Comparison of ENCODE assay signal across 14 cellular contexts in genomic region chr17:2076461-2076984, GRCh38. TPM values are rescaled to one million over a fixed set of nuclear protein-coding genes. Genes with fewer than 3 reads are reported as not detected.
A peak's percentile ranks its signal among the peaks of the same experiment; 100 is the strongest.
DNase-seq lines count a peak whose midpoint lies in the region; ATAC-seq and TF ChIP-seq lines count a peak whose summit lies in the region.
"Had no signal": no experiment of that assay in that cellular context is flagged by ENCODE, and none has a peak within 500 bp of the region (broad histone marks: within the 10 kb centered on the region; RNA-seq: fewer than 3 reads in every experiment).

No MANE protein-coding gene starts in this region.

- no peaks in the 10 kb centered on the region for H3K9me3 ChIP-seq in breast epithelium
- no peaks in the 10 kb centered on the region for H3K9me3 ChIP-seq in osteoblast (ENCODE audit: low read depth, low read length)

- no peaks in the 10 kb centered on the region for H4K20me1 ChIP-seq in osteoblast (ENCODE audit: insufficient read depth, low read length)

- peaks cover 16 to 26% of the 10 kb centered on the region in 2 donors for H3K4me1 Mint-ChIP-seq in natural killer cell
- peaks cover 23 to 24% of the 10 kb centered on the region in 2 donors for H3K4me1 Mint-ChIP-seq in natural killer cell treated with Interleukin-12 subunit alpha and Interleukin-12 subunit beta and Interleukin-15 and Interleukin-18, amount 100 ng/mL, for 72 hours (ENCODE audit: low read depth in 2 of 2)

- intact Hi-C loops in natural killer cell (cut with micrococcal nuclease) = no loop called here
- intact Hi-C loops in breast epithelium (cut with DNase I; ENCODE audit: low total_unique reads) = no loop called here

- no peaks in the 10 kb centered on the region for H3K9me3 Mint-ChIP-seq in natural killer cell
- no peaks in the 10 kb centered on the region for H3K9me3 Mint-ChIP-seq in natural killer cell treated with Interleukin-12 subunit alpha and Interleukin-12 subunit beta and Interleukin-15 and Interleukin-18, amount 100 ng/mL, for 72 hours

- ATAC-seq in natural killer cell (no peak), HG03135 (IDR thresholded peaks at IDR 0.05; ENCODE audit: unreplicated experiment) (no peak)
- ATAC-seq in natural killer cell treated with Interleukin-12 subunit alpha and Interleukin-12 subunit beta and Interleukin-15 and Interleukin-18, amount 100 ng/mL, for 72 hours = no peak

- H3K27ac ChIP-seq in breast epithelium = peak overlapping the region; percentile 70 to 92
- H3K27ac ChIP-seq in osteoblast (ENCODE audit: low read depth, low read length) = no peak overlapping the region

- H3K4me3 ChIP-seq in breast epithelium (no peak overlapping the region), osteoblast (ENCODE audit: insufficient read depth, low read length) (no peak overlapping the region)

- no peaks in the 10 kb centered on the region for H3K79me2 ChIP-seq in osteoblast (ENCODE audit: insufficient read depth, low read length)

- TF ChIP-seq CTCF in natural killer cell (IDR thresholded peaks at IDR 0.05) (no peak), breast epithelium (IDR thresholded peaks at IDR 0.05) (no peak), osteoblast (IDR thresholded peaks at IDR 0.05; ENCODE audit: extremely low read depth, low read depth, low read length) (no peak)

- H3K4me2 ChIP-seq in osteoblast (ENCODE audit: insufficient read depth, low read length) = no peak overlapping the region

- TF ChIP-seq POLR2A in breast epithelium (IDR thresholded peaks at IDR 0.05) = no peak

- H3K4me1 ChIP-seq in breast epithelium (no peaks in the 10 kb centered on the region), osteoblast (ENCODE audit: insufficient read depth, low read length) (peaks cover 16% of the 10 kb centered on the region)

- H3K27me3 ChIP-seq in breast epithelium = no peaks in the 10 kb centered on the region
- no peaks in the 10 kb centered on the region for H3K27me3 ChIP-seq in osteoblast (ENCODE audit: insufficient read depth, low read length)

- H2AFZ ChIP-seq in osteoblast (ENCODE audit: low read length) = no peak overlapping the region

- H3K36me3 Mint-ChIP-seq in natural killer cell = no peaks in the 10 kb centered on the region
- peaks cover 11% of the 10 kb centered on the region for H3K36me3 Mint-ChIP-seq in natural killer cell treated with Interleukin-12 subunit alpha and Interleukin-12 subunit beta and Interleukin-15 and Interleukin-18, amount 100 ng/mL, for 72 hours

- no peaks in the 10 kb centered on the region for H3K27me3 Mint-ChIP-seq in natural killer cell (ENCODE audit: low read depth in 2 of 2)
- H3K27me3 Mint-ChIP-seq in natural killer cell treated with Interleukin-12 subunit alpha and Interleukin-12 subunit beta and Interleukin-15 and Interleukin-18, amount 100 ng/mL, for 72 hours = no peaks in the 10 kb centered on the region

- H3K36me3 ChIP-seq in breast epithelium (peaks cover 5% of the 10 kb centered on the region), osteoblast (ENCODE audit: insufficient read depth, low read length) (peaks cover 52% of the 10 kb centered on the region)

- H3K4me3 Mint-ChIP-seq in natural killer cell = peak overlapping the region; percentile 49
- H3K4me3 Mint-ChIP-seq in natural killer cell treated with Interleukin-12 subunit alpha and Interleukin-12 subunit beta and Interleukin-15 and Interleukin-18, amount 100 ng/mL, for 72 hours = no peak overlapping the region

- no peak for DNase-seq in natural killer cell
- no peak for DNase-seq in natural killer cell treated with Interleukin-12 subunit alpha and Interleukin-12 subunit beta and Interleukin-15 and Interleukin-18, amount 100 ng/mL, for 72 hours (ENCODE audit: low spot score)
- DNase-seq in breast epithelium (ENCODE audit: low spot score in 2 of 2) = no peak
- DNase-seq in osteoblast (ENCODE audit: insufficient read length, low spot score, missing footprints) = peak; percentile 66
- DNase-seq in ureter (ENCODE audit: low spot score) = no peak
- DNase-seq in NCI-H510A (lab: John Stamatoyannopoulos, UW) = no peak
- no peak for DNase-seq in iPS-NIHi7 (ENCODE audit: extremely low spot score)
- DNase-seq: anterior cingulate cortex, C1 segment of cervical spinal cord, erythroblast, H7, KBM-7, kidney glomerular epithelial cell had no signal

- peak overlapping the region; percentile 26 to 81 for H3K27ac Mint-ChIP-seq in natural killer cell
- H3K27ac Mint-ChIP-seq in natural killer cell treated with Interleukin-12 subunit alpha and Interleukin-12 subunit beta and Interleukin-15 and Interleukin-18, amount 100 ng/mL, for 72 hours = peak overlapping the region in 1 of 2 donors; percentile 39

RNA-seq across cellular contexts. Expression of gene HIC1, which starts 21.6 kb away (rescaled TPM):
- total RNA-seq in natural killer cell (10 to 100 TPM; 19.2 to 26.4 (median 20.7) TPM), breast epithelium (10 to 100 TPM; 12.6 to 16.4 (median 12.7) TPM), osteoblast (18.5 and 19.7 TPM in 2 replicates), ureter (14.9 TPM)
- total RNA-seq in natural killer cell treated with Interleukin-12 subunit alpha and Interleukin-12 subunit beta and Interleukin-15 and Interleukin-18, amount 100 ng/mL, for 72 hours = 10 to 100 TPM; 24.8 to 56.7 TPM

RNA-seq across cellular contexts. Expression of gene OVCA2, which starts 34.7 kb away (rescaled TPM):
- 10 to 100 TPM; 27.9 to 33.8 (median 28.5) TPM for total RNA-seq in natural killer cell
- 10 to 100 TPM; 35.5 to 49.8 TPM for total RNA-seq in natural killer cell treated with Interleukin-12 subunit alpha and Interleukin-12 subunit beta and Interleukin-15 and Interleukin-18, amount 100 ng/mL, for 72 hours
- total RNA-seq in breast epithelium = 10 to 100 TPM; 24.3 to 35.4 (median 32.5) TPM
- 59.0 and 61.3 TPM in 2 replicates for total RNA-seq in osteoblast
- total RNA-seq in ureter = 39.5 TPM

RNA-seq across cellular contexts. Expression of gene DPH1, which starts 46.6 kb away (rescaled TPM):
- total RNA-seq in natural killer cell (10 to 100 TPM; 60.2 to 65.2 (median 63.2) TPM), breast epithelium (10 to 100 TPM; 28.3 to 66.6 (median 55.7) TPM), osteoblast (52.7 and 63.7 TPM in 2 replicates), ureter (68.8 TPM)
- 10 to 100 TPM; 32.5 to 34.7 TPM for total RNA-seq in natural killer cell treated with Interleukin-12 subunit alpha and Interleukin-12 subunit beta and Interleukin-15 and Interleukin-18, amount 100 ng/mL, for 72 hours

RNA-seq across cellular contexts. Expression of gene RTN4RL1, which starts 51.4 kb away (rescaled TPM):
- total RNA-seq in natural killer cell (under 1 TPM in 2 of 3 donors, not detected in 1; 0.15 to 0.23 TPM), breast epithelium (10 to 100 TPM in 2 of 3 donors, 1 to 10 TPM in 1; 3.8 to 19.6 (median 14.1) TPM), osteoblast (1.1 and 1.5 TPM in 2 replicates), ureter (6.7 TPM)
- total RNA-seq in natural killer cell treated with Interleukin-12 subunit alpha and Interleukin-12 subunit beta and Interleukin-15 and Interleukin-18, amount 100 ng/mL, for 72 hours = not detected
